ENCODE assay signal across 8 cellular contexts in the genomic region with DNA sequence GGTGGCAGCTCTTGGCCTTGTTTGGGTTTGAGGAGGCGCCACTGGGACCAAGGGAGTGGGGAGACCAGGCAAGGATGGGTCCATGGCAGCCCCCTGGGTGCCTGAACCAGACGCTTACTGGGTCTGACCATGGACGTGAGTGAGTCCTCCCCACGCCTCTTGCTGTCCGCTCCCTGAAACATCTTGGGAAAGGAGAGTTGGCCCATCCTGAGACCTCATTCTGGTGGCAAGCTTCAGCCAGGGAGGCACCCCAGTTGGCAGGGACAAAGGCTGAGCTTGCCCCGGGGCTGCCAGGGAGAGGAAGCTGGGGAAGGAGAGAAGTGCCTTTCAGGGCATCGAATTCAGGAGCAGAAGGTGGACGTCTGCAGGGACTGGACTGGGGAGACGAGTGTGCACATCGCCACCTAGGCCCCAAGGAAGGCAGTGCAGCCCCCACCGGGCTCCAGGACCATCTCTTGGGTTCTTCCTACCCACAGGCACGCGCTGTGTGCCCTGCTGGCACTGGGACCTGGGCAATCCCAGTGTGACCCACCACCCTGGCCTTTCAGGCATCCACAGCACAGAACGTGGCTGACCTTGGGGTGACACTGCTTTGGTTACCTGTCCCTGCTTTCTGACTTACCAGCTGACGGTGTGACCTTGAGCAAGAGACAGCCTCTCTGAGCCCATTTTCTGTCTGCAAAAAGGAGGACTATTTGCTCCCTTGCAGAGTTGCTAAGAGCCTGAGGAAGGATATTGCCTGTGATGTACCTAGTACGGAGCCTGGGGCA.
DNase-seq lines count a peak whose midpoint lies in the region; ATAC-seq and TF ChIP-seq lines count a peak whose summit lies in the region.

No MANE protein-coding gene starts in this region.

- no peaks in the 10 kb centered on the region for H3K36me3 ChIP-seq in mucosa of descending colon (ENCODE audit: low read depth)
- H3K36me3 ChIP-seq in testis (ENCODE audit: low read depth, missing control alignments), result no peaks in the 10 kb centered on the region

- intact Hi-C loops in mucosa of descending colon (cut with DNase I, micrococcal nuclease) (loop anchor here in 1 of 2 donors (10.0 kb wide), 1 partner anchor 141 kb away; no protein-coding TSS in a partner anchor), testis (cut with DNase I; ENCODE audit: low total_unique reads) (no loop called here)

- H3K27ac ChIP-seq in testis, result no peak overlapping the region

- H3K4me3 ChIP-seq in mucosa of descending colon (no peak overlapping the region), testis (no peak overlapping the region)

- DNase-seq in NCI-H2081 (lab: John Stamatoyannopoulos, UW) (peak; percentile 44 to 64), NCI-H2081 treated with DMSO at 0.1 percent for 48 hours (lab: John Stamatoyannopoulos, UW) (no peak), NCI-H2196 treated with DMSO at 0.1 percent for 48 hours (lab: John Stamatoyannopoulos, UW; ENCODE audit: unreplicated experiment) (peak; percentile 11), epidermal melanocyte (ENCODE audit: insufficient read length, low spot score) (peak; percentile 82), mucosa of descending colon (peak in 2 of 3 donors; percentile 81 to 82), testis (peak; percentile 74)
- DNase-seq in activated CD4-positive, alpha-beta T cell treated with anti-CD3 and anti-CD28 coated beads, Interleukin-2, amount 50 U/mL, for 1 hour, result peak; percentile 19

- WGBS in testis, 2 donors, result 51 to 61% methylated on average over 8 to 16 of the region's 16 CpGs

- no peaks in the 10 kb centered on the region for H3K27me3 ChIP-seq in testis

- TF ChIP-seq CTCF in mucosa of descending colon (IDR thresholded peaks at IDR 0.05), result peak; percentile 85
- TF ChIP-seq CTCF in testis (IDR thresholded peaks at IDR 0.05), result peak in 2 of 3 experiments; percentile 56 to 72

- no peaks in the 10 kb centered on the region for H3K9me3 ChIP-seq in mucosa of descending colon
- no peaks in the 10 kb centered on the region for H3K9me3 ChIP-seq in testis

- no peak for TF ChIP-seq POLR2A in testis (IDR thresholded peaks at IDR 0.05)

- H3K4me1 ChIP-seq in mucosa of descending colon (ENCODE audit: low read depth), result no peaks in the 10 kb centered on the region
- no peaks in the 10 kb centered on the region for H3K4me1 ChIP-seq in testis

- ATAC-seq in mucosa of descending colon (peak; percentile 92), HG02571 (IDR thresholded peaks at IDR 0.05; ENCODE audit: unreplicated experiment) (no peak)
